Comparison of ENCODE assay signal across 28 cellular contexts in genomic region chr13:58238972-58239773, GRCh38.
"Had no signal": no experiment of that assay in that cellular context is flagged by ENCODE, and none has a peak within 500 bp of the region (broad histone marks: within the 10 kb centered on the region; RNA-seq: fewer than 3 reads in every experiment).

No MANE protein-coding gene starts in this region.

- H3K36me3 Mint-ChIP-seq: brain, memory B cell, type B pancreatic cell had no signal

- H3K4me3 ChIP-seq: sigmoid colon, smooth muscle cell, thoracic aorta had no signal

- H3K27ac ChIP-seq: foreskin keratinocyte, sigmoid colon, thoracic aorta had no signal

- DNase-seq: activated B cell treated with CpG ODN at 0.5 μM for 24 hours; activated CD4-positive, alpha-beta T cell treated with anti-CD3 and anti-CD28 coated beads for 36 hours; activated CD4-positive, alpha-beta T cell treated with anti-CD3 and anti-CD28 coated beads, Interleukin-2, amount 50 U/mL, for 4 hours; activated CD8-positive, alpha-beta memory T cell treated with anti-CD3 and anti-CD28 coated beads for 24 hours; activated CD8-positive, alpha-beta memory T cell treated with anti-CD3 and anti-CD28 coated beads, Interleukin-2, amount 50 U/mL, for 4 hours; activated T-cell treated with anti-CD3 and anti-CD28 coated beads, Interleukin-2, amount 50 U/mL, for 24 hours; aorta; caudate nucleus; effector CD4-positive, alpha-beta T cell; foreskin keratinocyte; hippocampal formation; kidney glomerular epithelial cell; occipital lobe; sigmoid colon; stimulated activated CD4-positive, alpha-beta T cell treated with anti-CD3 and anti-CD28 coated beads, Interleukin-15, amount 100 ng/mL, for 24 hours; stimulated activated CD4-positive, alpha-beta T cell treated with anti-CD3 and anti-CD28 coated beads, Interleukin-2, amount 100 ng/mL, for 48 hours; stimulated activated CD8-positive, alpha-beta memory T cell treated with anti-CD3 and anti-CD28 coated beads, Interleukin-4, amount 100 ng/mL, for 48 hours; stimulated activated naive CD4-positive, alpha-beta T cell treated with Interleukin-2 at 50 U/mL for 16 hours; T-helper 9 cell had no signal

- H3K27me3 Mint-ChIP-seq: activated B cell treated with CpG ODN at 0.5 μM for 24 hours; activated CD4-positive, alpha-beta T cell treated with anti-CD3 and anti-CD28 coated beads for 36 hours; activated T-cell treated with anti-CD3 and anti-CD28 coated beads, Interleukin-2, amount 50 U/mL, for 24 hours; activated T-helper 17 cell treated with anti-CD3 and anti-CD28 coated beads, Interleukin-2, amount 50 U/mL, for 72 hours; dendritic cell treated with granulocyte-macrophage colony-stimulating factor and Interleukin-4, amounts not matched to agents 40 ng/mL and 50 ng/mL, for 4 days; memory B cell; type B pancreatic cell had no signal

- H3K27me3 ChIP-seq: foreskin keratinocyte, sigmoid colon had no signal

- H3K27ac Mint-ChIP-seq: activated B cell treated with CpG ODN at 0.5 μM for 24 hours; activated CD4-positive, alpha-beta T cell treated with anti-CD3 and anti-CD28 coated beads for 36 hours; activated naive CD4-positive, alpha-beta T cell treated with anti-CD3 and anti-CD28 coated beads, Interleukin-2, amount 50 U/mL, for 72 hours; activated T-cell treated with anti-CD3 and anti-CD28 coated beads, Interleukin-2, amount 50 U/mL, for 24 hours; activated T-helper 17 cell treated with anti-CD3 and anti-CD28 coated beads, Interleukin-2, amount 50 U/mL, for 72 hours; brain; dendritic cell treated with granulocyte-macrophage colony-stimulating factor and Interleukin-4, amounts not matched to agents 40 ng/mL and 50 ng/mL, for 4 days; memory B cell; nephron; type B pancreatic cell had no signal

- H3K4me3 Mint-ChIP-seq: activated B cell treated with CpG ODN at 0.5 μM for 24 hours; activated CD4-positive, alpha-beta T cell treated with anti-CD3 and anti-CD28 coated beads for 36 hours; activated T-cell treated with anti-CD3 and anti-CD28 coated beads, Interleukin-2, amount 50 U/mL, for 24 hours; activated T-helper 17 cell treated with anti-CD3 and anti-CD28 coated beads, Interleukin-2, amount 50 U/mL, for 72 hours; brain; dendritic cell treated with granulocyte-macrophage colony-stimulating factor and Interleukin-4, amounts not matched to agents 40 ng/mL and 50 ng/mL, for 4 days; memory B cell; nephron; type B pancreatic cell had no signal

- H3K4me2 ChIP-seq: smooth muscle cell had no signal

- ATAC-seq: activated CD4-positive, alpha-beta T cell treated with anti-CD3 and anti-CD28 coated beads for 36 hours; activated naive CD4-positive, alpha-beta T cell treated with anti-CD3 and anti-CD28 coated beads, Interleukin-2, amount 50 U/mL, for 72 hours; activated T-helper 17 cell treated with anti-CD3 and anti-CD28 coated beads, Interleukin-2, amount 50 U/mL, for 72 hours; foreskin keratinocyte had no signal

- H3K4me1 ChIP-seq: foreskin keratinocyte, sigmoid colon had no signal

- H3K4me1 Mint-ChIP-seq: activated B cell treated with CpG ODN at 0.5 μM for 24 hours; activated CD4-positive, alpha-beta T cell treated with anti-CD3 and anti-CD28 coated beads for 36 hours; activated T-helper 17 cell treated with anti-CD3 and anti-CD28 coated beads, Interleukin-2, amount 50 U/mL, for 72 hours; memory B cell; nephron had no signal

- H3K9me3 ChIP-seq: sigmoid colon, thoracic aorta had no signal

- H3K36me3 ChIP-seq: sigmoid colon, thoracic aorta had no signal
